1 cellular context compared by ENCODE assay signal in the genomic region with DNA sequence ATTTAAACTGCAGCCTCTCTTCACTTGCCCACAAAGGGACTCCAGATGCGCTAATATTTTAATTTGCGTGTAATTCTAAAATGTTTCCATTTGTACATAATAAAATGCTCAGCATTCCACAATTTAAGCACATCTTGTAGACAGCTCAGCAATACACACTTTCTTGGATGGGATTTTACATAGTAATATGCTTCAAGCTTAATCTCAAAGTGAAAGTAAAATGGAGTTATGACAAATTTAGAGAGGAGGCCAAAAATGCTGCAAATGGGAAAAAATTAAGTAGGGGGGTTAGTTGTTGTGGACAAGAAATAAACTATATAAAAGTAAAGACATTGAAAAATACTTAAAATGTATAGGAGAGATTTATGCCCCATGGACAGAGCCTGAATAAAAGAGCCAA.
TF ChIP-seq lines count a peak whose summit lies in the region.

No MANE protein-coding gene starts in this region.

TF ChIP-seq in WTC11, 78 proteins besides CTCF, POLR2A, EP300 and RAD21 (continued from another document):
- no peak for TF ChIP-seq ZNF425 (CRISPR knock-in tag; conservative IDR thresholded peaks at IDR 0.05)
- TF ChIP-seq E2F4 (CRISPR knock-in tag; IDR thresholded peaks at IDR 0.05; ENCODE audit: borderline replicate concordance, low read depth) = no peak
